8 cellular contexts compared by ENCODE assay signal in genomic region chr18:50559750-50560680, GRCh38. TPM values are rescaled to one million over a fixed set of nuclear protein-coding genes. Genes with fewer than 3 reads are reported as not detected.
DNase-seq lines count a peak whose midpoint lies in the region; ATAC-seq, FAIRE-seq and TF ChIP-seq lines count a peak whose summit lies in the region.

MAPK4 (plus strand) TSS chr18:50560087; CDS start chr18:50663959, 103,872 bp downstream.

- H3K4me3 ChIP-seq in esophagus squamous epithelium (peak within 1 kb of the TSS; percentile 40 to 77 (median 60)), urinary bladder (ENCODE audit: low read depth, low read length) (peak within 1 kb of the TSS; percentile 60)

- H3K27ac Mint-ChIP-seq in activated CD4-positive, alpha-beta memory T cell treated with anti-CD3 and anti-CD28 coated beads for 36 hours, result no peak within 1 kb of the TSS
- H3K27ac Mint-ChIP-seq in activated CD4-positive, alpha-beta memory T cell treated with anti-CD3 and anti-CD28 coated beads, Interleukin-2, amount 10 ng/mL, durations not matched to agents 7 days and 5 days, result no peak within 1 kb of the TSS
- no peak within 1 kb of the TSS for H3K27ac Mint-ChIP-seq in WTC11

- 0% methylated on average over 3 of the region's 110 CpGs; no CpG with 5 or more reads in 1 of the 2 donors for WGBS in esophagus squamous epithelium, 2 donors
- WGBS in urinary bladder, result under 1% methylated on average over 110 of the region's 110 CpGs

- H3K4me1 Mint-ChIP-seq in activated CD4-positive, alpha-beta memory T cell treated with anti-CD3 and anti-CD28 coated beads for 36 hours (ENCODE audit: low read depth), result peaks cover 4% of the 10 kb centered on the region
- peaks cover 7% of the 10 kb centered on the region for H3K4me1 Mint-ChIP-seq in activated CD4-positive, alpha-beta memory T cell treated with anti-CD3 and anti-CD28 coated beads, Interleukin-2, amount 10 ng/mL, durations not matched to agents 7 days and 5 days
- H3K4me1 Mint-ChIP-seq in WTC11, result peaks cover 18% of the 10 kb centered on the region

- H3K9me3 ChIP-seq in esophagus squamous epithelium, result no peaks in the 10 kb centered on the region

- H3K9me3 Mint-ChIP-seq in activated CD4-positive, alpha-beta memory T cell treated with anti-CD3 and anti-CD28 coated beads for 36 hours, result peaks cover 2% of the 10 kb centered on the region
- no peaks in the 10 kb centered on the region for H3K9me3 Mint-ChIP-seq in activated CD4-positive, alpha-beta memory T cell treated with anti-CD3 and anti-CD28 coated beads, Interleukin-2, amount 10 ng/mL, durations not matched to agents 7 days and 5 days
- peaks cover 16% of the 10 kb centered on the region for H3K9me3 Mint-ChIP-seq in WTC11

- TF ChIP-seq CTCF in WTC11 (IDR thresholded peaks at IDR 0.05) (no peak), esophagus squamous epithelium (IDR thresholded peaks at IDR 0.05) (no peak)

- no peaks in the 10 kb centered on the region for H3K36me3 Mint-ChIP-seq in activated CD4-positive, alpha-beta memory T cell treated with anti-CD3 and anti-CD28 coated beads for 36 hours
- H3K36me3 Mint-ChIP-seq in activated CD4-positive, alpha-beta memory T cell treated with anti-CD3 and anti-CD28 coated beads, Interleukin-2, amount 10 ng/mL, durations not matched to agents 7 days and 5 days (ENCODE audit: low read depth), result no peaks in the 10 kb centered on the region
- peaks cover 7% of the 10 kb centered on the region for H3K36me3 Mint-ChIP-seq in WTC11

- H3K4me1 ChIP-seq in esophagus squamous epithelium, result peaks cover 8 to 26% (median 9%) of the 10 kb centered on the region in 3 donors
- H3K4me1 ChIP-seq in urinary bladder (ENCODE audit: insufficient read depth), result no peaks in the 10 kb centered on the region

- peak within 1 kb of the TSS; percentile 49 to 70 (median 66) for H3K27ac ChIP-seq in esophagus squamous epithelium
- H3K27ac ChIP-seq in urinary bladder (ENCODE audit: low read depth), result no peak within 1 kb of the TSS

- H3K27me3 ChIP-seq in esophagus squamous epithelium, result peaks cover 0 to 82% (median 0%) of the 10 kb centered on the region in 4 donors

- FAIRE-seq in H54 (lab: Jason Lieb, UNC), result no peak

- POLR2A ChIA-PET in activated CD4-positive, alpha-beta memory T cell treated with anti-CD3 and anti-CD28 coated beads for 36 hours (lab: Charles Lee), result no interaction called here
- POLR2A ChIA-PET in activated CD4-positive, alpha-beta memory T cell treated with anti-CD3 and anti-CD28 coated beads, Interleukin-2, amount 10 ng/mL, durations not matched to agents 7 days and 5 days (lab: Charles Lee), result no interaction called here
- POLR2A ChIA-PET in WTC11 (lab: Charles Lee), result interaction anchor here (0.6 kb wide), 2 partner anchors 84 to 368 kb away, joined by 3 to 4 read pairs; no protein-coding TSS in a partner anchor

- ATAC-seq in HG03175 (IDR thresholded peaks at IDR 0.05; ENCODE audit: unreplicated experiment) (peak; percentile 51), WTC11 (peak; percentile 68)

- peak; percentile 15 for DNase-seq in activated CD4-positive, alpha-beta memory T cell treated with anti-CD3 and anti-CD28 coated beads for 36 hours
- no peak for DNase-seq in activated CD4-positive, alpha-beta memory T cell treated with anti-CD3 and anti-CD28 coated beads, Interleukin-2, amount 10 ng/mL, durations not matched to agents 7 days and 5 days
- DNase-seq in WTC11 (ENCODE audit: low spot score) (peak; percentile 49), esophagus squamous epithelium (lab: John Stamatoyannopoulos, UW) (no peak), mucosa of gallbladder (ENCODE audit: low spot score) (peak; percentile 29), H54 (ENCODE audit: insufficient read length, low spot score) (no peak)

- intact Hi-C loops in activated CD4-positive, alpha-beta memory T cell treated with anti-CD3 and anti-CD28 coated beads for 36 hours (cut with micrococcal nuclease), result no loop called here
- intact Hi-C loops in esophagus squamous epithelium (cut with DNase I), result no loop called here

- H3K27me3 Mint-ChIP-seq in activated CD4-positive, alpha-beta memory T cell treated with anti-CD3 and anti-CD28 coated beads for 36 hours, result peaks cover 57% of the 10 kb centered on the region
- peaks cover 61% of the 10 kb centered on the region for H3K27me3 Mint-ChIP-seq in activated CD4-positive, alpha-beta memory T cell treated with anti-CD3 and anti-CD28 coated beads, Interleukin-2, amount 10 ng/mL, durations not matched to agents 7 days and 5 days
- peaks cover 83% of the 10 kb centered on the region for H3K27me3 Mint-ChIP-seq in WTC11 (ENCODE audit: low read depth)

- TF ChIP-seq POLR2A in esophagus squamous epithelium (IDR thresholded peaks at IDR 0.05), result no peak
- TF ChIP-seq POLR2A in H54 (IDR thresholded peaks at IDR 0.05; ENCODE audit: low read depth, low read length), result no peak

- H3K4me3 Mint-ChIP-seq in activated CD4-positive, alpha-beta memory T cell treated with anti-CD3 and anti-CD28 coated beads for 36 hours, result peak within 1 kb of the TSS; percentile 38
- H3K4me3 Mint-ChIP-seq in activated CD4-positive, alpha-beta memory T cell treated with anti-CD3 and anti-CD28 coated beads, Interleukin-2, amount 10 ng/mL, durations not matched to agents 7 days and 5 days, result no peak within 1 kb of the TSS
- H3K4me3 Mint-ChIP-seq in WTC11, result peak within 1 kb of the TSS; percentile 70

- H3K36me3 ChIP-seq in esophagus squamous epithelium (no peaks in the 10 kb centered on the region), urinary bladder (ENCODE audit: insufficient read depth) (no peaks in the 10 kb centered on the region)

- CTCF ChIA-PET in activated CD4-positive, alpha-beta memory T cell treated with anti-CD3 and anti-CD28 coated beads for 36 hours (lab: Charles Lee), result no interaction called here
- CTCF ChIA-PET in activated CD4-positive, alpha-beta memory T cell treated with anti-CD3 and anti-CD28 coated beads, Interleukin-2, amount 10 ng/mL, durations not matched to agents 7 days and 5 days (lab: Charles Lee), result no interaction called here
- CTCF ChIA-PET in WTC11 (lab: Charles Lee), result interaction anchor here (0.8 to 2.1 kb wide), 5 partner anchors 10 to 188 kb away, joined by 3 to 11 read pairs (median 4); no protein-coding TSS in a partner anchor

TF ChIP-seq in WTC11, 78 proteins besides CTCF, POLR2A, EP300 and RAD21:
- TF ChIP-seq ZNF423 (CRISPR knock-in tag; IDR thresholded peaks at IDR 0.05) (peak; percentile 50), CREB1 (CRISPR knock-in tag; IDR thresholded peaks at IDR 0.05) (no peak)
TF ChIP-seq in WTC11: peak in this region for 1.

RNA-seq across cellular contexts. Expression of gene MAPK4, which starts in this region (rescaled TPM):
- not detected for total RNA-seq in activated CD4-positive, alpha-beta memory T cell treated with anti-CD3 and anti-CD28 coated beads for 36 hours
- total RNA-seq in activated CD4-positive, alpha-beta memory T cell treated with anti-CD3 and anti-CD28 coated beads, Interleukin-2, amount 10 ng/mL, durations not matched to agents 7 days and 5 days, result not detected
- total RNA-seq in WTC11 (2021) (3.0 to 4.2 TPM (median 3.3 TPM) in 3 replicates), esophagus squamous epithelium (1 to 10 TPM in 2 of 4 donors, under 1 TPM in 2; 0.13 to 3.1 (median 0.61) TPM), mucosa of gallbladder (13.5 TPM), urinary bladder (3.6 TPM)
- 13.8 TPM for polyA plus RNA-seq in urinary bladder

Comparison
In these comparisons a context has a peak if more than half of its experiments do, and no peak if none do; other contexts are left out.
1. Peak in DNase-seq in activated CD4-positive, alpha-beta memory T cell treated with anti-CD3 and anti-CD28 coated beads for 36 hours; RNA of the gene not detected or under 1 TPM.
2. DNase-seq: peak in WTC11 (single experiment) and mucosa of gallbladder (single experiment); none in activated CD4-positive, alpha-beta memory T cell treated with anti-CD3 and anti-CD28 coated beads, Interleukin-2, amount 10 ng/mL, durations not matched to agents 7 days and 5 days (single experiment), esophagus squamous epithelium (single experiment) and H54 (single experiment).